ENCODE assay signal across 16 cellular contexts in the genomic region with DNA sequence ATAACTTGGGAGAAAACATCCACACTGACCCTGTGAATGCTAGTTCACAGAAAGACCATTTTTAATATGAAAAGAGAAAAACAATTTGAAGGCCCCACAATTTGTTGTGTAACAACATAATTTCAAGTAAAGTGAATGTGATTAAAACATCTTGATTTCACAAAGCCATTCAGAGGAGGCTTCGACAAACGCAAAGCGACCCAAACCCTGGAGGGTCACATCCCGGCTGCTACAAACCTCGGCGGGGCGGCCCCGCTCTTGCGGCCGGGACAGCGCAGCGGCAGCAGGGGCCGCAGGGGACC. TPM values are rescaled to one million over a fixed set of nuclear protein-coding genes. Genes with fewer than 3 reads are reported as not detected.
DNase-seq lines count a peak whose midpoint lies in the region; FAIRE-seq and TF ChIP-seq lines count a peak whose summit lies in the region.
"Had no signal": no experiment of that assay in that cellular context is flagged by ENCODE, and none has a peak within 500 bp of the region (broad histone marks: within the 10 kb centered on the region; RNA-seq: fewer than 3 reads in every experiment).

No MANE protein-coding gene starts in this region.

- BruUV-seq in endothelial cell of umbilical vein (replicated peaks; lab: Mats Ljungman, UMichigan) = no TSS peak

- H3K4me3 ChIP-seq in CD4-positive, alpha-beta memory T cell (ENCODE audit: low read length in 2 of 2) = no peak overlapping the region
- H3K4me3 ChIP-seq in HUES64 (ENCODE audit: low read length) (0 out of 2 replicates have a peak overlapping the region, but pooled peaks have one; percentile 38), endothelial cell of umbilical vein (replicated peaks in 1 of 3; ENCODE audit: insufficient read depth in 1 of 3, low read depth in 1 of 3, low read length in 3 of 3) (peak overlapping the region; percentile 59 to 86 (median 69)), osteoblast (ENCODE audit: insufficient read depth, low read length) (peak overlapping the region; percentile 86), uterus (no peak overlapping the region)

- peaks cover 42 to 59% of the 10 kb centered on the region in 2 donors for H3K27me3 Mint-ChIP-seq in CD4-positive, alpha-beta memory T cell

- peak overlapping the region; percentile 65 for H2AFZ ChIP-seq in endothelial cell of umbilical vein (ENCODE audit: low read depth, low read length)
- H2AFZ ChIP-seq in osteoblast (ENCODE audit: low read length) = peak overlapping the region; percentile 82

- no peaks in the 10 kb centered on the region for H3K9me1 ChIP-seq in endothelial cell of umbilical vein (replicated peaks; ENCODE audit: control insufficient read depth, extremely low read depth, insufficient read depth, low read length)

- H3K27ac Mint-ChIP-seq in CD4-positive, alpha-beta memory T cell = no peak overlapping the region
- H3K27ac Mint-ChIP-seq: activated naive CD4-positive, alpha-beta T cell treated with anti-CD3 and anti-CD28 coated beads, Interleukin-2, amount 10 ng/mL, durations not matched to agents 7 days and 5 days; CD4-positive, CD25-positive, alpha-beta regulatory T cell; dendritic cell treated with granulocyte-macrophage colony-stimulating factor and Interleukin-4, amounts not matched to agents 40 ng/mL and 50 ng/mL, for 4 days; T-cell had no signal

- peaks cover 4 to 22% of the 10 kb centered on the region in 2 donors for H3K36me3 Mint-ChIP-seq in CD4-positive, alpha-beta memory T cell

- no peaks in the 10 kb centered on the region for H3K79me2 ChIP-seq in endothelial cell of umbilical vein (ENCODE audit: control insufficient read depth, insufficient read depth, low read length)
- H3K79me2 ChIP-seq in osteoblast (ENCODE audit: insufficient read depth, low read length) = peaks cover 67% of the 10 kb centered on the region

- TF ChIP-seq POLR2A in endothelial cell of umbilical vein (IDR thresholded peaks at IDR 0.05; ENCODE audit: low read depth, low read length) (no peak), uterus (IDR thresholded peaks at IDR 0.05) (no peak)

- H3K4me3 Mint-ChIP-seq in CD4-positive, alpha-beta memory T cell = peak overlapping the region in 6 of 8 donors; percentile 20 to 68 (median 50)

- peak overlapping the region; percentile 90 for H3K4me2 ChIP-seq in endothelial cell of umbilical vein (ENCODE audit: insufficient read depth, low read length)
- H3K4me2 ChIP-seq in osteoblast (ENCODE audit: insufficient read depth, low read length) = peak overlapping the region; percentile 96

- H3K9me3 ChIP-seq in CD4-positive, alpha-beta memory T cell (ENCODE audit: control insufficient read depth in 1 of 2, low read length in 2 of 2) = no peaks in the 10 kb centered on the region
- no peaks in the 10 kb centered on the region for H3K9me3 ChIP-seq in HUES64 (ENCODE audit: insufficient read depth, low read depth, low read length)
- no peaks in the 10 kb centered on the region for H3K9me3 ChIP-seq in endothelial cell of umbilical vein (replicated peaks; ENCODE audit: control insufficient read depth, insufficient read depth, low read length)
- no peaks in the 10 kb centered on the region for H3K9me3 ChIP-seq in osteoblast (ENCODE audit: low read depth, low read length)
- H3K9me3 ChIP-seq in uterus = no peaks in the 10 kb centered on the region

- H4K20me1 ChIP-seq in endothelial cell of umbilical vein (replicated peaks; ENCODE audit: control insufficient read depth, extremely low read depth, insufficient read depth, low read length) (no peaks in the 10 kb centered on the region), osteoblast (ENCODE audit: insufficient read depth, low read length) (no peaks in the 10 kb centered on the region)

- WGBS in HUES64 = 3% methylated on average over 13 of the region's 13 CpGs

- FAIRE-seq in endothelial cell of umbilical vein (lab: Jason Lieb, UNC) = no peak

- peaks cover 15% of the 10 kb centered on the region for H3K4me1 ChIP-seq in CD4-positive, alpha-beta memory T cell (ENCODE audit: insufficient read depth, low read length)
- peaks cover 11% of the 10 kb centered on the region for H3K4me1 ChIP-seq in HUES64 (ENCODE audit: insufficient read depth, low read length)
- peaks cover 26% of the 10 kb centered on the region for H3K4me1 ChIP-seq in endothelial cell of umbilical vein (ENCODE audit: control insufficient read depth, extremely low read depth, insufficient read depth, low read length)
- peaks cover 48% of the 10 kb centered on the region for H3K4me1 ChIP-seq in osteoblast (ENCODE audit: insufficient read depth, low read length)
- H3K4me1 ChIP-seq in uterus = no peaks in the 10 kb centered on the region
- H3K4me1 ChIP-seq: foreskin keratinocyte had no signal

- no peak for DNase-seq in CD4-positive, alpha-beta memory T cell
- DNase-seq in endothelial cell of umbilical vein (ENCODE audit: low read depth, low spot score) = no peak
- DNase-seq in osteoblast (ENCODE audit: insufficient read length, low spot score, missing footprints) = no peak
- no peak for DNase-seq in ureter (ENCODE audit: low spot score)
- no peak for DNase-seq in uterus
- no peak for DNase-seq in NCI-H82 (lab: John Stamatoyannopoulos, UW)
- no peak for DNase-seq in RPMI8226
- DNase-seq: activated CD4-positive, alpha-beta T cell treated with anti-CD3 and anti-CD28 coated beads, Interleukin-2, amount 50 U/mL, for 1 hour; activated naive CD4-positive, alpha-beta T cell treated with anti-CD3 and anti-CD28 coated beads, Interleukin-2, amount 10 ng/mL, durations not matched to agents 7 days and 5 days; CD4-positive, CD25-positive, alpha-beta regulatory T cell; foreskin keratinocyte; NCI-H2171 treated with DMSO at 0.1 percent for 48 hours; occipital lobe; T-cell had no signal

- POLR2A ChIA-PET in CD4-positive, alpha-beta memory T cell (lab: Charles Lee; ENCODE audit: partially characterized antibody) = no interaction called here
- POLR2A ChIA-PET in endothelial cell of umbilical vein (lab: Charles Lee) = no interaction called here

- peaks cover 16% of the 10 kb centered on the region for H3K27me3 ChIP-seq in CD4-positive, alpha-beta memory T cell (ENCODE audit: insufficient read depth, low read length)
- H3K27me3 ChIP-seq in HUES64 (ENCODE audit: insufficient read depth, low read length) = peaks cover 100% of the 10 kb centered on the region
- peaks cover 5 to 15% of the 10 kb centered on the region in 2 experiments for H3K27me3 ChIP-seq in endothelial cell of umbilical vein (ENCODE audit: control insufficient read depth in 2 of 2, insufficient read depth in 2 of 2, low read length in 2 of 2)
- no peaks in the 10 kb centered on the region for H3K27me3 ChIP-seq in osteoblast (ENCODE audit: insufficient read depth, low read length)
- peaks cover 0 to 16% of the 10 kb centered on the region in 2 donors for H3K27me3 ChIP-seq in uterus

- dilution Hi-C loops in endothelial cell of umbilical vein (cut with MboI; ENCODE audit: extremely low pct_ligation_motif_present, low sequenced_read_pairs) = loop anchor here (25.0 kb wide), 1 partner anchor 489 kb away; no protein-coding TSS in a partner anchor

- peaks cover 0 to 2% (median 0%) of the 10 kb centered on the region in 8 donors for H3K9me3 Mint-ChIP-seq in CD4-positive, alpha-beta memory T cell
- H3K9me3 Mint-ChIP-seq: activated naive CD4-positive, alpha-beta T cell treated with anti-CD3 and anti-CD28 coated beads, Interleukin-2, amount 10 ng/mL, durations not matched to agents 7 days and 5 days; dendritic cell treated with granulocyte-macrophage colony-stimulating factor and Interleukin-4, amounts not matched to agents 40 ng/mL and 50 ng/mL, for 4 days; T-cell had no signal

- CTCF ChIA-PET in CD4-positive, alpha-beta memory T cell (lab: Charles Lee; ENCODE audit: partially characterized antibody) = no interaction called here
- CTCF ChIA-PET in endothelial cell of umbilical vein (lab: Charles Lee) = interaction anchor here (0.8 to 4.0 kb wide), 8 partner anchors 9 to 1010 kb away, joined by 3 to 23 read pairs (median 12); no protein-coding TSS in a partner anchor

- no peaks in the 10 kb centered on the region for H3K36me3 ChIP-seq in CD4-positive, alpha-beta memory T cell (ENCODE audit: insufficient read depth, low read length)
- H3K36me3 ChIP-seq in HUES64 (ENCODE audit: insufficient read depth, low read length) (no peaks in the 10 kb centered on the region), endothelial cell of umbilical vein (ENCODE audit: control insufficient read depth in 2 of 2, extremely low read depth in 1 of 2, insufficient read depth in 2 of 2, low read length in 2 of 2) (no peaks in the 10 kb centered on the region), osteoblast (ENCODE audit: insufficient read depth, low read length) (peaks cover 6% of the 10 kb centered on the region), uterus (no peaks in the 10 kb centered on the region)

- intact Hi-C loops in CD4-positive, alpha-beta memory T cell (cut with micrococcal nuclease) = no loop called here
- intact Hi-C loops in endothelial cell of umbilical vein (cut with micrococcal nuclease) (loop anchor here (2.0 kb wide), 3 partner anchors 15 to 293 kb away; a partner anchor contains a TSS), uterus (cut with DNase I; ENCODE audit: low total_unique reads) (no loop called here)

- TF ChIP-seq CTCF in endothelial cell of umbilical vein (IDR thresholded peaks at IDR 0.05; ENCODE audit: extremely low read depth in 1 of 2, insufficient read depth in 1 of 2, low read depth in 1 of 2, low read length in 2 of 2) (no peak), osteoblast (IDR thresholded peaks at IDR 0.05; ENCODE audit: extremely low read depth, low read depth, low read length) (no peak), uterus (IDR thresholded peaks at IDR 0.05) (no peak)

- H3K4me1 Mint-ChIP-seq in CD4-positive, alpha-beta memory T cell = peaks cover 11 to 21% (median 16%) of the 10 kb centered on the region in 4 donors

- no peak overlapping the region for H3K27ac ChIP-seq in CD4-positive, alpha-beta memory T cell (ENCODE audit: low read depth, low read length)
- no peak overlapping the region for H3K27ac ChIP-seq in HUES64 (ENCODE audit: low read depth, low read length)
- no peak overlapping the region for H3K27ac ChIP-seq in endothelial cell of umbilical vein (ENCODE audit: insufficient read depth, low read depth, low read length)
- H3K27ac ChIP-seq in osteoblast (ENCODE audit: low read depth, low read length) = peak overlapping the region; percentile 81
- no peak overlapping the region for H3K27ac ChIP-seq in uterus

- H3K9ac ChIP-seq in HUES64 (ENCODE audit: low read depth, low read length) (no peak overlapping the region), endothelial cell of umbilical vein (replicated peaks; ENCODE audit: extremely low read depth, insufficient read depth, low read length) (no peak overlapping the region)

RNA-seq across cellular contexts. Expression of a gene that starts 14.0 kb away (rescaled TPM):
- not detected for total RNA-seq in CD4-positive, alpha-beta memory T cell
- not detected for polyA plus RNA-seq in CD4-positive, alpha-beta memory T cell
- polyA plus RNA-seq in HUES64 (2013, experiment 1 of 2) = 2.2 TPM
- polyA plus RNA-seq in HUES64 (2013, experiment 2 of 2) = 3.5 TPM
- total RNA-seq in endothelial cell of umbilical vein (15.9 and 16.4 TPM in 2 replicates), osteoblast (39.4 and 41.0 TPM in 2 replicates), ureter (41.9 TPM), uterus (10 to 100 TPM in 1 of 4 donors, 1 to 10 TPM in 3; 1.8 to 15.2 (median 5.1) TPM)
- 6.4 and 7.2 TPM in 2 replicates for polyA plus RNA-seq in endothelial cell of umbilical vein
- polyA plus RNA-seq in endothelial cell of umbilical vein (2011; cell fraction: cytosol; rRNA removed) = 4.8 and 4.9 TPM in 2 replicates
- polyA plus RNA-seq in endothelial cell of umbilical vein (2011; cell fraction: nucleus; rRNA removed) = 7.4 and 11.8 TPM in 2 replicates
- 3.0 and 4.0 TPM in 2 replicates for polyA plus RNA-seq in endothelial cell of umbilical vein (2012)
- 5.5 and 6.8 TPM in 2 replicates for polyA minus RNA-seq in endothelial cell of umbilical vein
- 23.5 TPM for polyA minus RNA-seq in endothelial cell of umbilical vein (2011; cell fraction: cytosol; rRNA and poly(A)+ RNA removed)
- 8.4 and 8.6 TPM in 2 replicates for polyA minus RNA-seq in endothelial cell of umbilical vein (2011; cell fraction: nucleus; rRNA and poly(A)+ RNA removed)
- total RNA-seq: CD4-positive, CD25-positive, alpha-beta regulatory T cell had no signal
- polyA plus RNA-seq: CD4-positive, CD25-positive, alpha-beta regulatory T cell had no signal

Comparison
In these comparisons a context has a peak if more than half of its experiments do, and no peak if none do; other contexts are left out.
1. H3K4me3 ChIP-seq: peak in HUES64 (single experiment), endothelial cell of umbilical vein (3 of 3) and osteoblast (single experiment); none in CD4-positive, alpha-beta memory T cell (0 of 2) and uterus (0 of 2).